1 cellular context compared by ENCODE assay signal in genomic region chr4:154406022-154406835, GRCh38.
TF ChIP-seq lines count a peak whose summit lies in the region.

No MANE protein-coding gene starts in this region.

TF ChIP-seq in SK-N-SH, 30 proteins besides CTCF, POLR2A, EP300 and RAD21 (continued from another document):
- TF ChIP-seq MXI1 (IDR thresholded peaks at IDR 0.05; ENCODE audit: low read depth, low read length) (no peak), RXRA (IDR thresholded peaks at IDR 0.05; ENCODE audit: borderline replicate concordance, low read depth) (no peak), FOSL2 (IDR thresholded peaks at IDR 0.05; ENCODE audit: borderline replicate concordance, low read depth) (no peak), GATA2 (CRISPR knock-in tag; IDR thresholded peaks at IDR 0.05) (no peak)
